ENCODE assay signal across 10 cellular contexts in the genomic region with DNA sequence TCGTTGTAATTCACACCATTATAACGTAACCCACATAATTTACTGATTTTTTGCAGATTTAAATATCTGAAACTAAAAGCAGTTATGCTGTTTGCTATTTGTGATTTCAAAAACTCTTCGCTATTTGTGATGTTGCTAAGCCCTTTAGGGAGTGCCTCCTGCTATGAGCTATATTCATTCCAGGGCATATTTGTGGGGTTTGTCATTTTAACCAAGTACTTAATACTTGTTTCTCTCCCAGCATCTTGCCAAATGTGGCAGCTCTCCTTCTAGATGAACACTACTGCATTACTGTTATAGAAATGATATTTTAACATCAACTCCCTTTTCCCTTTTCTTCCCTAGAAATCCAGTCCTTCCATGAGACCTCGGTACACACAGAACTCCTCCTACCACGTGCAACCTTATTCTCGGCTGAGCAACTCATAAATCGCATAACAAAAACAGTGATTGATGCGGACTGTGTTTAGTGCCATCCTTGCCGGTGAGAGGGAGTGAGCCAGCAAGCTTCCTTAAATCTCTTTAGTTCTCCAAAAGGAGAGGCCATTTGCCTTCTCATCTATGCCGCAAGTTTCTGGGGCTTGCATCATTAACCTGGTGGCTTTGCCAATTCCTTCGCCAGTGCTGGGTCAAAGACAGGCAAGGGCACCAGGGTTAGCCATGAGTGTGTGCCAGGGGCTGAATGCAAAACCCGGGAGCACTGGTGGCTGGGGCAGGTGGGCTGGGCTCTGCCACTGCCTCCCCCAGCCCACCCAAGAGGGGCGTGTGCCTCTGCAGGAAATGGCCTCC. TPM values are rescaled to one million over a fixed set of nuclear protein-coding genes. Genes with fewer than 3 reads are reported as not detected.
DNase-seq lines count a peak whose midpoint lies in the region; ATAC-seq and TF ChIP-seq lines count a peak whose summit lies in the region.
"Had no signal": no experiment of that assay in that cellular context is flagged by ENCODE, and none has a peak within 500 bp of the region (broad histone marks: within the 10 kb centered on the region; RNA-seq: fewer than 3 reads in every experiment).

No MANE protein-coding gene starts in this region.

- no peak for TF ChIP-seq POLR2A in Peyer's patch (IDR thresholded peaks at IDR 0.05)
- no peak for TF ChIP-seq POLR2A in testis (IDR thresholded peaks at IDR 0.05)

- H2AFZ ChIP-seq in fibroblast of lung (ENCODE audit: low read length), result no peak overlapping the region

- H4K20me1 ChIP-seq in fibroblast of lung (ENCODE audit: control insufficient read depth, extremely low read depth, insufficient read depth, low read length), result no peaks in the 10 kb centered on the region

- no peaks in the 10 kb centered on the region for H3K79me2 ChIP-seq in fibroblast of lung (ENCODE audit: control insufficient read depth, insufficient read depth, low read length)

- H3K4me3 ChIP-seq in Peyer's patch (no peak overlapping the region), fibroblast of lung (replicated peaks in 1 of 4; ENCODE audit: control extremely low read depth in 1 of 4, insufficient read depth in 1 of 4, low read depth in 3 of 4, low read length in 4 of 4) (peak overlapping the region in 2 of 4 experiments; percentile 3 to 8), rectal smooth muscle tissue (ENCODE audit: low read length) (peak overlapping the region; percentile 26), testis (no peak overlapping the region)

- TF ChIP-seq CTCF in Peyer's patch (IDR thresholded peaks at IDR 0.05) (no peak), fibroblast of lung (conservative IDR thresholded peaks at IDR 0.05 in 1 of 2, IDR thresholded peaks at IDR 0.05 in 1 of 2; ENCODE audit: low read depth in 1 of 2, low read length in 2 of 2) (no peak), testis (IDR thresholded peaks at IDR 0.05) (no peak)

- intact Hi-C loops in testis (cut with DNase I; ENCODE audit: low total_unique reads), result no loop called here

- 71 to 73% methylated on average over 13 of the region's 13 CpGs for WGBS in testis, 2 donors

- ATAC-seq in GM21526 (IDR thresholded peaks at IDR 0.05; ENCODE audit: low FRiP score, unreplicated experiment) (no peak), HG03432 (IDR thresholded peaks at IDR 0.05; ENCODE audit: unreplicated experiment) (no peak)

- peak overlapping the region; percentile 43 for H3K9ac ChIP-seq in fibroblast of lung (ENCODE audit: insufficient read depth, low read length)
- H3K9ac ChIP-seq in rectal smooth muscle tissue (ENCODE audit: low read length), result no peak overlapping the region

- H3K4me1 ChIP-seq in Peyer's patch (no peaks in the 10 kb centered on the region), fibroblast of lung (ENCODE audit: control insufficient read depth, extremely low read depth, insufficient read depth, low read length) (peaks cover 13% of the 10 kb centered on the region), rectal smooth muscle tissue (ENCODE audit: control insufficient read depth, insufficient read depth, low read length) (peaks cover 26% of the 10 kb centered on the region), testis (no peaks in the 10 kb centered on the region)

- H3K4me2 ChIP-seq in fibroblast of lung (ENCODE audit: extremely low read depth, insufficient read depth, low read length), result peak overlapping the region; percentile 83

- no peaks in the 10 kb centered on the region for H3K27me3 ChIP-seq in Peyer's patch
- no peaks in the 10 kb centered on the region for H3K27me3 ChIP-seq in fibroblast of lung (ENCODE audit: control insufficient read depth, insufficient read depth, low read length)
- H3K27me3 ChIP-seq in rectal smooth muscle tissue (ENCODE audit: control insufficient read depth, insufficient read depth, low read length), result no peaks in the 10 kb centered on the region
- H3K27me3 ChIP-seq in testis, result no peaks in the 10 kb centered on the region

- H3K27ac ChIP-seq in Peyer's patch (peak overlapping the region; percentile 11 to 76 (median 41)), fibroblast of lung (ENCODE audit: insufficient read depth, low read length) (peak overlapping the region; percentile 93), rectal smooth muscle tissue (ENCODE audit: low read depth, low read length) (peak overlapping the region; percentile 85), testis (no peak overlapping the region)

- H3K36me3 ChIP-seq in Peyer's patch (no peaks in the 10 kb centered on the region), fibroblast of lung (ENCODE audit: control insufficient read depth, insufficient read depth, low read length) (peaks cover 1% of the 10 kb centered on the region), rectal smooth muscle tissue (ENCODE audit: control insufficient read depth, insufficient read depth, low read length) (no peaks in the 10 kb centered on the region), testis (ENCODE audit: low read depth, missing control alignments) (no peaks in the 10 kb centered on the region)

- no peaks in the 10 kb centered on the region for H3K9me3 ChIP-seq in Peyer's patch
- H3K9me3 ChIP-seq in fibroblast of lung (ENCODE audit: control insufficient read depth, insufficient read depth, low read depth, low read length), result no peaks in the 10 kb centered on the region
- no peaks in the 10 kb centered on the region for H3K9me3 ChIP-seq in testis

- peak; percentile 96 for DNase-seq in EH (ENCODE audit: low read depth)
- DNase-seq in Peyer's patch, result peak in 1 of 3 donors; percentile 44
- peak; percentile 91 to 94 for DNase-seq in fibroblast of lung (ENCODE audit: low read depth in 2 of 2)
- no peak for DNase-seq in testis
- no peak for DNase-seq in dermis blood vessel endothelial cell
- DNase-seq: activated naive CD4-positive, alpha-beta T cell; DMS79 treated with DMSO at 0.1 percent for 48 hours had no signal

RNA-seq across cellular contexts. Expression of gene RFX2, which starts 33.4 kb away (rescaled TPM):
- total RNA-seq in Peyer's patch (10 to 100 TPM in 2 of 4 donors, 1 to 10 TPM in 2; 2.6 to 33.9 (median 10.3) TPM), fibroblast of lung (5.9 and 9.6 TPM in 2 replicates), testis (100 to 1,000 TPM in 1 of 2 donors, 10 to 100 TPM in 1; 92.9 to 127 TPM), dermis blood vessel endothelial cell (4.4 and 5.0 TPM in 2 replicates)
- polyA plus RNA-seq in fibroblast of lung (2.5 and 4.4 TPM in 2 replicates), testis (ENCODE audit: insufficient read depth, low read depth, low replicate concordance) (197 TPM)
- polyA plus RNA-seq in fibroblast of lung (2012), result 3.6 and 4.7 TPM in 2 replicates
- 21.3 and 23.8 TPM in 2 replicates for polyA minus RNA-seq in fibroblast of lung (ENCODE audit: low replicate concordance)

RNA-seq across cellular contexts. Expression of gene ACSBG2, which starts 58.6 kb away (rescaled TPM):
- total RNA-seq in Peyer's patch, result under 1 TPM in 1 of 4 donors, not detected in 3; 0.57 TPM
- total RNA-seq in fibroblast of lung, result not detected in 2 replicates
- not detected in 2 replicates for polyA plus RNA-seq in fibroblast of lung
- polyA plus RNA-seq in fibroblast of lung (2012), result not detected in 2 replicates
- polyA minus RNA-seq in fibroblast of lung (ENCODE audit: low replicate concordance), result not detected in 2 replicates
- 100 to 1,000 TPM in 1 of 2 donors, 10 to 100 TPM in 1; 83.4 to 316 TPM for total RNA-seq in testis
- polyA plus RNA-seq in testis (ENCODE audit: insufficient read depth, low read depth, low replicate concordance), result 411 TPM
- not detected in 2 replicates for total RNA-seq in dermis blood vessel endothelial cell

Comparison
In these comparisons a context has a peak if more than half of its experiments do, and no peak if none do; other contexts are left out.
1. DNase-seq: peak in EH (single experiment) and fibroblast of lung (2 of 2); none in testis (single experiment) and dermis blood vessel endothelial cell (single experiment).
2. H3K27ac ChIP-seq: peak in Peyer's patch (4 of 4), fibroblast of lung (single experiment) and rectal smooth muscle tissue (single experiment); none in testis (0 of 2).
3. RNA of gene ACSBG2, which starts 58.6 kb away (total RNA-seq): 83.4 to 316 TPM in testis; 0.57 TPM in Peyer's patch, not detected in fibroblast of lung and not detected in dermis blood vessel endothelial cell; every median in the first group is over 10 times any median in the second.